In genomic region chr4:21765810-21766407, GRCh38 we compare ENCODE assay signal across 8 cellular contexts.
A peak's percentile ranks its signal among the peaks of the same experiment; 100 is the strongest.
DNase-seq lines count a peak whose midpoint lies in the region; ATAC-seq and TF ChIP-seq lines count a peak whose summit lies in the region.

No MANE protein-coding gene starts in this region.

- no peak overlapping the region for H3K27ac ChIP-seq in OCI-LY1 (ENCODE audit: low read depth, low read length, poor library complexity, severe bottlenecking)
- no peak overlapping the region for H3K27ac ChIP-seq in liver (ENCODE audit: low read depth in 1 of 2, low read length in 2 of 2)

- 36% methylated on average over 8 of the region's 8 CpGs for WGBS in liver

- H3F3A ChIP-seq in OCI-LY1 (ENCODE audit: insufficient read depth, low read length) = no peaks in the 10 kb centered on the region

- H3K27me3 ChIP-seq in OCI-LY1 (ENCODE audit: insufficient read depth, low read length) (no peaks in the 10 kb centered on the region), liver (ENCODE audit: control insufficient read depth in 4 of 4, insufficient read depth in 4 of 4, low read length in 3 of 4) (peaks cover 0 to 3% (median 0%) of the 10 kb centered on the region in 4 donors)

- H3K36me3 ChIP-seq in OCI-LY1 (ENCODE audit: insufficient read depth, low read length) (no peaks in the 10 kb centered on the region), liver (ENCODE audit: control insufficient read depth in 4 of 4, insufficient read depth in 3 of 4, low read depth in 1 of 4, low read length in 3 of 4) (no peaks in the 10 kb centered on the region)

- H3K79me2 ChIP-seq in OCI-LY1 (ENCODE audit: insufficient read depth, low read length) = no peaks in the 10 kb centered on the region

- no peaks in the 10 kb centered on the region for H3K4me1 ChIP-seq in OCI-LY1 (ENCODE audit: insufficient read depth, low read length, severe bottlenecking)
- H3K4me1 ChIP-seq in liver (ENCODE audit: control insufficient read depth in 4 of 4, insufficient read depth in 4 of 4, low read length in 3 of 4) = no peaks in the 10 kb centered on the region

- no peak overlapping the region for H3K4me2 ChIP-seq in OCI-LY1 (ENCODE audit: low read length)

- no peaks in the 10 kb centered on the region for H4K20me1 ChIP-seq in OCI-LY1 (ENCODE audit: insufficient read depth, low read length)

- no peak overlapping the region for H3K4me3 ChIP-seq in OCI-LY1 (ENCODE audit: low read depth, low read length, poor library complexity, severe bottlenecking)
- H3K4me3 ChIP-seq in liver (ENCODE audit: low read depth in 1 of 3, low read length in 3 of 3) = no peak overlapping the region

- H3K9me3 ChIP-seq in OCI-LY1 (ENCODE audit: low read length) (no peaks in the 10 kb centered on the region), liver (ENCODE audit: control insufficient read depth in 4 of 4, low read length in 3 of 4) (no peaks in the 10 kb centered on the region)

- no peaks in the 10 kb centered on the region for H3K9me2 ChIP-seq in OCI-LY1 (ENCODE audit: low read depth, low read length)

- TF ChIP-seq RAD21 in liver (IDR thresholded peaks at IDR 0.05) = peak; percentile 73 to 81

- no peak overlapping the region for H2AFZ ChIP-seq in OCI-LY1 (ENCODE audit: low read length)

- ATAC-seq in GM19395 (IDR thresholded peaks at IDR 0.05; ENCODE audit: unreplicated experiment) (peak; percentile 70), HG03457 (IDR thresholded peaks at IDR 0.05; ENCODE audit: unreplicated experiment) (peak; percentile 62)

- TF ChIP-seq CTCF in OCI-LY1 (IDR thresholded peaks at IDR 0.05; ENCODE audit: low read length) = peak; percentile 50
- TF ChIP-seq CTCF in liver (IDR thresholded peaks at IDR 0.05; ENCODE audit: low read depth, low read length, missing input control) = peak; percentile 86

- DNase-seq in Daoy (ENCODE audit: low read depth) = peak; percentile 13
- DNase-seq in cerebellum (ENCODE audit: low spot score) = peak; percentile 31
- no peak for DNase-seq in activated effector memory CD4-positive, alpha-beta T cell treated with anti-CD3 and anti-CD28 coated beads, Interleukin-2, amount 50 U/mL, for 16 hours
- no peak for DNase-seq in activated effector memory CD4-positive, alpha-beta T cell treated with Interleukin-2 at 50 U/mL for 16 hours

- H3K9ac ChIP-seq in OCI-LY1 (ENCODE audit: low read length) = no peak overlapping the region
- H3K9ac ChIP-seq in liver (ENCODE audit: low read depth in 1 of 2, low read length in 2 of 2) = no peak overlapping the region

TF ChIP-seq in liver, 16 proteins besides CTCF, POLR2A, EP300 and RAD21:
- no peak for TF ChIP-seq FOXA1 (IDR thresholded peaks at IDR 0.05)
- peak; percentile 59 for TF ChIP-seq YY1 (IDR thresholded peaks at IDR 0.05)

Comparison
In these comparisons a context has a peak if more than half of its experiments do, and no peak if none do; other contexts are left out.
1. DNase-seq: peak in Daoy (single experiment) and cerebellum (single experiment); none in activated effector memory CD4-positive, alpha-beta T cell treated with anti-CD3 and anti-CD28 coated beads, Interleukin-2, amount 50 U/mL, for 16 hours (single experiment) and activated effector memory CD4-positive, alpha-beta T cell treated with Interleukin-2 at 50 U/mL for 16 hours (single experiment).